In the genomic region with DNA sequence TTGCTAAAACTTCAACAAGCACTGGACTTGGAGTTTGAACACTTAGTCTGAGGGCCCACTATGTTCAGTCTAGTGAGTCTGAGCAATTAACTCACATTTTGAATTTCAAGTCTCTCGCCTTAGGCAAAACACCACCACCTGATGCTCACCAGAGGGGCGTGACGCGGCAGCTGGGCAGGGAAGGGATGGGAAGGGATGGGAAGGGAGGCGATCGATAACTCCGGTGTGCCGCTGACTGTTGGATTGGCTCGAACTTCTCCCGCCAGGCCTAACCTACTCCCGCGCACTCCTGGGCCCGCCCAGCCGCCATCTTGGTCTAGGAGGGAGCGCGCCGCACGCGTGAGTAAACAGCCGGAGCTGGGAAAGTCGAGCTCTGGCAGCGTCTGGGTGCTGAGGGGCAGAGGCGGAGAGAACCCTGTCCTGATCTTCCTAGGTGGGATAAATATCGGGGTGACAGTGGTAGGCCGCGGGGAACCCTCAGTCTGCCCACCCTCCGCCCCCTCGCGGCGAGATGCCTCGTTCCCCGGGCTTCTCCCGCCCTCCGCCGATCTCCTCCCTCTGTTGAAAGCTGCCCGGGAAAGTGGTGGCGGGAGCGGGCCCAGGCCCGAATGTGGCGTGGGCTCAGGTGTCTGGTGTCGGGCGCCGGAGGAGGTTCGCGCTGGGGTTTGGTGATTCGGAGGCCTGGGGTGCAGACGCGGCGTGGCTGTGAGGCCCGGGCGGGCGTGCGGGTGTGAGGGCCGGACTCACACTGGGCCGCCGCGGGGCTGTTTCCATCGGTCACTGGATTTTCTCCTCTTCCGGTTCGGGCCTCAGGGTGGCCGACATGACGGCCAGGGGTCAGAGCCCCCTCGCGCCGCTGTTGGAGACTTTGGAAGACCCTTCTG, we compare ENCODE assay signal across 1 cellular context.
TF ChIP-seq lines count a peak whose summit lies in the region.

Gene RIF1 (plus strand): TSS at position 302 of the 884 bp plus-strand sequence. CDS start 522 bp downstream, at position 824.

TF ChIP-seq in HEK293, 187 proteins besides CTCF, POLR2A, EP300 and RAD21 (continued from another document and continues in another):
- TF ChIP-seq OSR2 (tag by site-specific recombination; IDR thresholded peaks at IDR 0.05) (no peak), PRDM6 (tag by site-specific recombination; IDR thresholded peaks at IDR 0.05) (no peak), ZNF785 (tag by site-specific recombination; IDR thresholded peaks at IDR 0.05) (0 out of 2 replicates have a peak, but pooled peaks have one; percentile 14), ZNF514 (tag by site-specific recombination; IDR thresholded peaks at IDR 0.05) (no peak), ZNF202 (tag by site-specific recombination; IDR thresholded peaks at IDR 0.05; ENCODE audit: borderline replicate concordance) (no peak), ZNF596 (tag by site-specific recombination; IDR thresholded peaks at IDR 0.05) (no peak), ZNF211 (tag by site-specific recombination; IDR thresholded peaks at IDR 0.05; ENCODE audit: low read depth) (no peak), ZNF670 (tag by site-specific recombination; IDR thresholded peaks at IDR 0.05; ENCODE audit: low read depth) (no peak), ZBTB1 (tag by site-specific recombination; IDR thresholded peaks at IDR 0.05) (0 out of 2 replicates have a peak, but pooled peaks have one; percentile 28), TSHZ1 (tag by site-specific recombination; IDR thresholded peaks at IDR 0.05; ENCODE audit: borderline replicate concordance) (no peak; the same call in 1 of the 2 replicates), ZNF548 (tag by site-specific recombination; IDR thresholded peaks at IDR 0.05) (no peak), ZNF561 (tag by site-specific recombination; IDR thresholded peaks at IDR 0.05; ENCODE audit: borderline replicate concordance) (no peak), ZNF133 (tag by site-specific recombination; IDR thresholded peaks at IDR 0.05) (no peak), ZBTB48 (tag by site-specific recombination; IDR thresholded peaks at IDR 0.05) (no peak), MYNN (tag by site-specific recombination; IDR thresholded peaks at IDR 0.05; ENCODE audit: borderline replicate concordance) (no peak), ZNF138 (tag by site-specific recombination; IDR thresholded peaks at IDR 0.05; ENCODE audit: borderline replicate concordance) (no peak), ZNF24 (tag by site-specific recombination; IDR thresholded peaks at IDR 0.05) (peak; percentile 61; the same call in 1 of the 2 replicates), ZBTB8A (tag by site-specific recombination; IDR thresholded peaks at IDR 0.05) (peak; percentile 31; the same call in 1 of the 2 replicates), HOXA7 (CRISPR knock-in tag; IDR thresholded peaks at IDR 0.05; ENCODE audit: borderline replicate concordance) (peak; percentile 50; the same call in 1 of the 2 replicates), ZNF10 (tag by site-specific recombination; IDR thresholded peaks at IDR 0.05) (peak; percentile 93), ZBTB17 (tag by site-specific recombination; IDR thresholded peaks at IDR 0.05) (peak; percentile 99), ZNF837 (tag by site-specific recombination; IDR thresholded peaks at IDR 0.05) (no peak), ZSCAN30 (tag by site-specific recombination; IDR thresholded peaks at IDR 0.05) (no peak), ZNF571 (tag by site-specific recombination; IDR thresholded peaks at IDR 0.05) (no peak), SETDB1 (IDR thresholded peaks at IDR 0.05; ENCODE audit: insufficient read length, low read length) (no peak), ZNF776 (tag by site-specific recombination; IDR thresholded peaks at IDR 0.05; ENCODE audit: borderline replicate concordance) (no peak), ZNF48 (tag by site-specific recombination; IDR thresholded peaks at IDR 0.05) (no peak), SP3 (tag by site-specific recombination; IDR thresholded peaks at IDR 0.05) (peak; percentile 92), KLF1 (tag by site-specific recombination; IDR thresholded peaks at IDR 0.05) (peak; percentile 75; the same call in 1 of the 2 replicates), ZNF530 (tag by site-specific recombination; IDR thresholded peaks at IDR 0.05; ENCODE audit: low read depth) (no peak), ZBTB10 (tag by site-specific recombination; IDR thresholded peaks at IDR 0.05) (peak; percentile 47; the same call in 1 of the 2 replicates), ZNF768 (tag by site-specific recombination; IDR thresholded peaks at IDR 0.05) (no peak), ZNF169 (tag by site-specific recombination; IDR thresholded peaks at IDR 0.05) (no peak), ZNF521 (tag by site-specific recombination; IDR thresholded peaks at IDR 0.05) (no peak), SCRT2 (tag by site-specific recombination; IDR thresholded peaks at IDR 0.05) (peak; percentile 98), PRDM1 (tag by site-specific recombination; IDR thresholded peaks at IDR 0.05) (peak; percentile 75; the same call in 1 of the 2 replicates), ZFHX2 (tag by site-specific recombination; conservative IDR thresholded peaks at IDR 0.05) (peak; percentile 88), ZNF350 (tag by site-specific recombination; IDR thresholded peaks at IDR 0.05) (no peak), ZNF248 (tag by site-specific recombination; IDR thresholded peaks at IDR 0.05) (no peak), ZNF501 (tag by site-specific recombination; IDR thresholded peaks at IDR 0.05) (peak; percentile 84)
- TF ChIP-seq, protein P1, sequence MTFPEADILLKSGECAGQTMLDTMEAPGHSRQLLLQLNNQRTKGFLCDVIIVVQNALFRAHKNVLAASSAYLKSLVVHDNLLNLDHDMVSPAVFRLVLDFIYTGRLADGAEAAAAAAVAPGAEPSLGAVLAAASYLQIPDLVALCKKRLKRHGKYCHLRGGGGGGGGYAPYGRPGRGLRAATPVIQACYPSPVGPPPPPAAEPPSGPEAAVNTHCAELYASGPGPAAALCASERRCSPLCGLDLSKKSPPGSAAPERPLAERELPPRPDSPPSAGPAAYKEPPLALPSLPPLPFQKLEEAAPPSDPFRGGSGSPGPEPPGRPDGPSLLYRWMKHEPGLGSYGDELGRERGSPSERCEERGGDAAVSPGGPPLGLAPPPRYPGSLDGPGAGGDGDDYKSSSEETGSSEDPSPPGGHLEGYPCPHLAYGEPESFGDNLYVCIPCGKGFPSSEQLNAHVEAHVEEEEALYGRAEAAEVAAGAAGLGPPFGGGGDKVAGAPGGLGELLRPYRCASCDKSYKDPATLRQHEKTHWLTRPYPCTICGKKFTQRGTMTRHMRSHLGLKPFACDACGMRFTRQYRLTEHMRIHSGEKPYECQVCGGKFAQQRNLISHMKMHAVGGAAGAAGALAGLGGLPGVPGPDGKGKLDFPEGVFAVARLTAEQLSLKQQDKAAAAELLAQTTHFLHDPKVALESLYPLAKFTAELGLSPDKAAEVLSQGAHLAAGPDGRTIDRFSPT (tag by site-specific recombination; IDR thresholded peaks at IDR 0.05), result no peak; the same call in 1 of the 2 replicates
- TF ChIP-seq, protein P2, sequence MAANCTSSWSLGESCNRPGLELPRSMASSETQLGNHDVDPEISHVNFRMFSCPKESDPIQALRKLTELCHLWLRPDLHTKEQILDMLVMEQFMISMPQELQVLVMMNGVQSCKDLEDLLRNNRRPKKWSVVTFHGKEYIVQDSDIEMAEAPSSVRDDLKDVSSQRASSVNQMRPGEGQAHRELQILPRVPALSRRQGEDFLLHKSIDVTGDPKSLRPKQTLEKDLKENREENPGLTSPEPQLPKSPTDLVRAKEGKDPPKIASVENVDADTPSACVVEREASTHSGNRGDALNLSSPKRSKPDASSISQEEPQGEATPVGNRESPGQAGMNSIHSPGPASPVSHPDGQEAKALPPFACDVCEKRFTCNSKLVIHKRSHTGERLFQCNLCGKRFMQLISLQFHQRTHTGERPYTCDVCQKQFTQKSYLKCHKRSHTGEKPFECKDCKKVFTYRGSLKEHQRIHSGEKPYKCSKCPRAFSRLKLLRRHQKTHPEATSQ (tag by site-specific recombination; IDR thresholded peaks at IDR 0.05), result no peak
- TF ChIP-seq, protein P3, sequence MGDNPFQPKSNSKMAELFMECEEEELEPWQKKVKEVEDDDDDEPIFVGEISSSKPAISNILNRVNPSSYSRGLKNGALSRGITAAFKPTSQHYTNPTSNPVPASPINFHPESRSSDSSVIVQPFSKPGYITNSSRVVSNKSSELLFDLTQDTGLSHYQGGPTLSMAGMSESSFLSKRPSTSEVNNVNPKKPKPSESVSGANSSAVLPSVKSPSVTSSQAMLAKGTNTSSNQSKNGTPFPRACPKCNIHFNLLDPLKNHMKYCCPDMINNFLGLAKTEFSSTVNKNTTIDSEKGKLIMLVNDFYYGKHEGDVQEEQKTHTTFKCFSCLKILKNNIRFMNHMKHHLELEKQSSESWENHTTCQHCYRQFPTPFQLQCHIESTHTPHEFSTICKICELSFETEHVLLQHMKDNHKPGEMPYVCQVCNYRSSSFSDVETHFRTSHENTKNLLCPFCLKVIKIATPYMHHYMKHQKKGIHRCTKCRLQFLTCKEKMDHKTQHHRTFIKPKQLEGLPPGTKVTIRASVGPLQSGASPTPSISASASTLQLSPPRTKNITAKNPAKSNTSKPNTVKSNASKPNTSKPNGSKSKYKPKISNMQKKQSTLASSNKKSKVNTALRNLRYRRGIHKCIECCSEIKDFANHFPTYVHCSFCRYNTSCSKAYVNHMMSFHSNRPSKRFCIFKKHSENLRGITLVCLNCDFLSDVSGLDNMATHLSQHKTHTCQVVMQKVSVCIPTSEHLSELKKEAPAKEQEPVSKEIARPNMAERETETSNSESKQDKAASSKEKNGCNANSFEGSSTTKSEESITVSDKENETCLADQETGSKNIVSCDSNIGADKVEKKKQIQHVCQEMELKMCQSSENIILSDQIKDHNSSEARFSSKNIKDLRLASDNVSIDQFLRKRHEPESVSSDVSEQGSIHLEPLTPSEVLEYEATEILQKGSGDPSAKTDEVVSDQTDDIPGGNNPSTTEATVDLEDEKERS (tag by site-specific recombination; IDR thresholded peaks at IDR 0.05), result no peak
- TF ChIP-seq, protein P4, sequence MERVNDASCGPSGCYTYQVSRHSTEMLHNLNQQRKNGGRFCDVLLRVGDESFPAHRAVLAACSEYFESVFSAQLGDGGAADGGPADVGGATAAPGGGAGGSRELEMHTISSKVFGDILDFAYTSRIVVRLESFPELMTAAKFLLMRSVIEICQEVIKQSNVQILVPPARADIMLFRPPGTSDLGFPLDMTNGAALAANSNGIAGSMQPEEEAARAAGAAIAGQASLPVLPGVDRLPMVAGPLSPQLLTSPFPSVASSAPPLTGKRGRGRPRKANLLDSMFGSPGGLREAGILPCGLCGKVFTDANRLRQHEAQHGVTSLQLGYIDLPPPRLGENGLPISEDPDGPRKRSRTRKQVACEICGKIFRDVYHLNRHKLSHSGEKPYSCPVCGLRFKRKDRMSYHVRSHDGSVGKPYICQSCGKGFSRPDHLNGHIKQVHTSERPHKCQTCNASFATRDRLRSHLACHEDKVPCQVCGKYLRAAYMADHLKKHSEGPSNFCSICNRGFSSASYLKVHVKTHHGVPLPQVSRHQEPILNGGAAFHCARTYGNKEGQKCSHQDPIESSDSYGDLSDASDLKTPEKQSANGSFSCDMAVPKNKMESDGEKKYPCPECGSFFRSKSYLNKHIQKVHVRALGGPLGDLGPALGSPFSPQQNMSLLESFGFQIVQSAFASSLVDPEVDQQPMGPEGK (tag by site-specific recombination; IDR thresholded peaks at IDR 0.05), result 0 out of 2 replicates have a peak, but pooled peaks have one; percentile 16
